Comparison of ENCODE assay signal across 1 cellular context in the genomic region with DNA sequence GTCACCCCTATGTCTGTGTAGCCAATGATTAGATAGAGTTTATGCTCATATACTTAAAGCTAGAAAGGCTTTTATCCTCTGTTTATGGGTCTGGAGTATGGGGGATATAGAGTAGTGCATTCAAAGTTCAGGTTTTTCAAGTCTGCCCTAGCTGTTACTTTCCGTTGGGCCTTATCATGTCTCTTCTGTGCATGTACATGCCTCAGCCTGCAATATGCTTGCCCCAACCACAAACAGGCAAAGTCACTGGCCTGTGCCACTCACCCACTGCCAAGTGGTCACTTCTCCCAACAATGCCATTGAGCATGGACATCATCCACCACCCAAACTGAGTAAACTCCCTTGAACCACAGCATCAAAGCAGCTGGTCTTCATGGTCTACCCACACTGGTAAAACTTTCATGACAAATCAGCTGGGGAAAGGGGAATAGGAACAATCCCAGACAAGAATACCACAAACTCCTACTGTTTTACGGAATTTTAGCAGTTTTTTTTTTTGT.
TF ChIP-seq lines count a peak whose summit lies in the region.

No MANE protein-coding gene starts in this region.

TF ChIP-seq in GM23338, 12 proteins besides CTCF, POLR2A, EP300 and RAD21:
- TF ChIP-seq ETS1 (IDR thresholded peaks at IDR 0.05) (no peak), NANOG (IDR thresholded peaks at IDR 0.05; ENCODE audit: borderline replicate concordance) (no peak), JUNB (IDR thresholded peaks at IDR 0.05; ENCODE audit: unreplicated experiment) (no peak), CREB1 (CRISPR knock-in tag; IDR thresholded peaks at IDR 0.05; ENCODE audit: low read depth) (no peak), ZNF331 (CRISPR knock-in tag; IDR thresholded peaks at IDR 0.05; ENCODE audit: low read depth) (no peak), STAT1 (IDR thresholded peaks at IDR 0.05; ENCODE audit: unreplicated experiment) (no peak), ZNF462 (CRISPR knock-in tag; IDR thresholded peaks at IDR 0.05) (no peak), EZH2 (IDR thresholded peaks at IDR 0.05; ENCODE audit: low read depth, unreplicated experiment) (no peak)
- TF ChIP-seq, protein P1, sequence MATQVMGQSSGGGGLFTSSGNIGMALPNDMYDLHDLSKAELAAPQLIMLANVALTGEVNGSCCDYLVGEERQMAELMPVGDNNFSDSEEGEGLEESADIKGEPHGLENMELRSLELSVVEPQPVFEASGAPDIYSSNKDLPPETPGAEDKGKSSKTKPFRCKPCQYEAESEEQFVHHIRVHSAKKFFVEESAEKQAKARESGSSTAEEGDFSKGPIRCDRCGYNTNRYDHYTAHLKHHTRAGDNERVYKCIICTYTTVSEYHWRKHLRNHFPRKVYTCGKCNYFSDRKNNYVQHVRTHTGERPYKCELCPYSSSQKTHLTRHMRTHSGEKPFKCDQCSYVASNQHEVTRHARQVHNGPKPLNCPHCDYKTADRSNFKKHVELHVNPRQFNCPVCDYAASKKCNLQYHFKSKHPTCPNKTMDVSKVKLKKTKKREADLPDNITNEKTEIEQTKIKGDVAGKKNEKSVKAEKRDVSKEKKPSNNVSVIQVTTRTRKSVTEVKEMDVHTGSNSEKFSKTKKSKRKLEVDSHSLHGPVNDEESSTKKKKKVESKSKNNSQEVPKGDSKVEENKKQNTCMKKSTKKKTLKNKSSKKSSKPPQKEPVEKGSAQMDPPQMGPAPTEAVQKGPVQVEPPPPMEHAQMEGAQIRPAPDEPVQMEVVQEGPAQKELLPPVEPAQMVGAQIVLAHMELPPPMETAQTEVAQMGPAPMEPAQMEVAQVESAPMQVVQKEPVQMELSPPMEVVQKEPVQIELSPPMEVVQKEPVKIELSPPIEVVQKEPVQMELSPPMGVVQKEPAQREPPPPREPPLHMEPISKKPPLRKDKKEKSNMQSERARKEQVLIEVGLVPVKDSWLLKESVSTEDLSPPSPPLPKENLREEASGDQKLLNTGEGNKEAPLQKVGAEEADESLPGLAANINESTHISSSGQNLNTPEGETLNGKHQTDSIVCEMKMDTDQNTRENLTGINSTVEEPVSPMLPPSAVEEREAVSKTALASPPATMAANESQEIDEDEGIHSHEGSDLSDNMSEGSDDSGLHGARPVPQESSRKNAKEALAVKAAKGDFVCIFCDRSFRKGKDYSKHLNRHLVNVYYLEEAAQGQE (IDR thresholded peaks at IDR 0.05; ENCODE audit: unreplicated experiment) = no peak
